ENCODE assay signal across 8 cellular contexts in the genomic region with DNA sequence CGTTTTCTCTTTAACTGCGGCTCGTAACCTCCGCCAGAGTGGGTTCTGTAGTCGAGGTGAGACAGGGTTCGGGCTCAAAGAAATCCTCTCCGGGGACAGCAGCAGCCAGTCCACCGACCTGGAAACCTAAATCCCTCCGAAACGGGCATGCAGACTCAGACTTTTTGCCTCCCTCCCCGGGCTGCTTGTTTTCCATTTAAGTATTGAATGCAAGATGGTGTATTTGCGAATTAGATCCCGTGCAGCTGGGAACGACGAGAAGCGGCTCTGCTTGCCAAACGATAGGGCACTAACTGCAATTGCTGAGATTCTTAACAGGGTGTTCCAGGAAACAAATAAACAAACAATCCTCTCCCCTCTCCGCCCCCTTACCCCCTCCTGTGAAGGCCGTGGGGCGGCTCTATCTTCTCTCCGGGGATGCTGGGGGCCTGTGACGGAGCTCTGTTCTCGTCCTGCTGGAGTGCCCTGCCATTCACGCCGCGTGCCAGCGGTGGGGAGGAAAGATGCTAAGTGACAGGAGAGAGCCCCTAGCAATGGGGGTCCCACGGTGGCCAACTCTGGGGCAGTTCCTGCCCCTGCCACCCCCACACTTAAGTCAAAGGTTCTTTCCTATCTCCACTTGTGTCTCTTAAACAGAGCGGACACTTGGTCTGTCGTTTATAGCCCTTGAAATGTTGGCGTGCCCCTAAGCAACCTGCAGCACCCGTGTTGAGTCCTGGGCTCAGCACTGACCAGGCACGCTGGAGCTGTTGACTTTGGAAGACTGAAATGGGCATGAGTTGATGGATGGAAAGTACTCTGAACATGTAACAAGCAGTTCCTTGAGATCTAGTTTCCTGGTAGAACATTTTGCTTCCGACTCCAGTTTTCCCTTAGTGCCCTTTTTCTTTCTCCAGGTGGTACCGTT. TPM values are rescaled to one million over a fixed set of nuclear protein-coding genes. Genes with fewer than 3 reads are reported as not detected.
A peak's percentile ranks its signal among the peaks of the same experiment; 100 is the strongest.
DNase-seq lines count a peak whose midpoint lies in the region; ATAC-seq and TF ChIP-seq lines count a peak whose summit lies in the region.

No MANE protein-coding gene starts in this region.

- peak; percentile 35 for DNase-seq in activated naive CD4-positive, alpha-beta T cell treated with anti-CD3 and anti-CD28 coated beads, Interleukin-2, amount 10 ng/mL, durations not matched to agents 7 days and 5 days
- DNase-seq in activated naive CD4-positive, alpha-beta T cell (lab: John Stamatoyannopoulos, UW) = no peak
- DNase-seq in T1000 (lab: John Stamatoyannopoulos, UW) = peak; percentile 13
- DNase-seq in esophagus squamous epithelium (lab: John Stamatoyannopoulos, UW) = no peak

- H3K4me3 Mint-ChIP-seq in activated naive CD4-positive, alpha-beta T cell treated with anti-CD3 and anti-CD28 coated beads, Interleukin-2, amount 10 ng/mL, durations not matched to agents 7 days and 5 days = peak overlapping the region; percentile 80

- CTCF ChIA-PET in activated naive CD4-positive, alpha-beta T cell treated with anti-CD3 and anti-CD28 coated beads, Interleukin-2, amount 10 ng/mL, durations not matched to agents 7 days and 5 days (lab: Charles Lee) = interaction anchor here (0.7 to 1.2 kb wide), 2 partner anchors 149 to 674 kb away, joined by 3 read pairs; no protein-coding TSS in a partner anchor

- no peaks in the 10 kb centered on the region for H3K9me3 Mint-ChIP-seq in activated naive CD4-positive, alpha-beta T cell treated with anti-CD3 and anti-CD28 coated beads, Interleukin-2, amount 10 ng/mL, durations not matched to agents 7 days and 5 days

- no peaks in the 10 kb centered on the region for H3K9me3 ChIP-seq in esophagus squamous epithelium
- no peaks in the 10 kb centered on the region for H3K9me3 ChIP-seq in neuron (ENCODE audit: low read length)

- ATAC-seq in GM18873 (IDR thresholded peaks at IDR 0.05; ENCODE audit: low FRiP score, unreplicated experiment) (no peak), HG03025 (IDR thresholded peaks at IDR 0.05; ENCODE audit: low FRiP score, unreplicated experiment) (no peak), HG03175 (IDR thresholded peaks at IDR 0.05; ENCODE audit: unreplicated experiment) (no peak)

- TF ChIP-seq POLR2A in esophagus squamous epithelium (IDR thresholded peaks at IDR 0.05) = no peak

- H3K4me1 Mint-ChIP-seq in activated naive CD4-positive, alpha-beta T cell treated with anti-CD3 and anti-CD28 coated beads, Interleukin-2, amount 10 ng/mL, durations not matched to agents 7 days and 5 days = peaks cover 39% of the 10 kb centered on the region

- peak overlapping the region; percentile 66 to 90 (median 76) for H3K27ac ChIP-seq in esophagus squamous epithelium

- H2AFZ ChIP-seq in neuron (ENCODE audit: low read depth, low read length) = peak overlapping the region; percentile 96

- peak overlapping the region; percentile 27 to 86 (median 60) for H3K4me3 ChIP-seq in esophagus squamous epithelium
- H3K4me3 ChIP-seq in neuron (ENCODE audit: low read length) = peak overlapping the region; percentile 57

- intact Hi-C loops in esophagus squamous epithelium (cut with DNase I) = no loop called here

- H3K27me3 ChIP-seq in esophagus squamous epithelium (peaks cover 0 to 70% (median 0%) of the 10 kb centered on the region in 4 donors), neuron (ENCODE audit: insufficient read depth, low read length) (peaks cover 48% of the 10 kb centered on the region)

- H3K36me3 ChIP-seq in esophagus squamous epithelium (no peaks in the 10 kb centered on the region), neuron (ENCODE audit: insufficient read depth, low read length) (no peaks in the 10 kb centered on the region)

- H3K4me1 ChIP-seq in esophagus squamous epithelium (peaks cover 0 to 45% (median 19%) of the 10 kb centered on the region in 3 donors), neuron (ENCODE audit: insufficient read depth, low read length) (peaks cover 32% of the 10 kb centered on the region)

- no peak for TF ChIP-seq CTCF in esophagus squamous epithelium (IDR thresholded peaks at IDR 0.05)

- H3K36me3 Mint-ChIP-seq in activated naive CD4-positive, alpha-beta T cell treated with anti-CD3 and anti-CD28 coated beads, Interleukin-2, amount 10 ng/mL, durations not matched to agents 7 days and 5 days = no peaks in the 10 kb centered on the region

- H3K27me3 Mint-ChIP-seq in activated naive CD4-positive, alpha-beta T cell treated with anti-CD3 and anti-CD28 coated beads, Interleukin-2, amount 10 ng/mL, durations not matched to agents 7 days and 5 days = peaks cover 94% of the 10 kb centered on the region

- no peak overlapping the region for H3K27ac Mint-ChIP-seq in activated naive CD4-positive, alpha-beta T cell treated with anti-CD3 and anti-CD28 coated beads, Interleukin-2, amount 10 ng/mL, durations not matched to agents 7 days and 5 days

- 16 to 24% methylated on average over 11 to 24 of the region's 35 CpGs for WGBS in esophagus squamous epithelium, 2 donors

RNA-seq across cellular contexts. Expression of a gene that starts 1.3 kb away (rescaled TPM):
- total RNA-seq in esophagus squamous epithelium = 1 to 10 TPM; 1.7 to 6.7 (median 5.0) TPM

Comparison
In these comparisons a context has a peak if more than half of its experiments do, and no peak if none do; other contexts are left out.
1. DNase-seq: peak in activated naive CD4-positive, alpha-beta T cell treated with anti-CD3 and anti-CD28 coated beads, Interleukin-2, amount 10 ng/mL, durations not matched to agents 7 days and 5 days (single experiment) and T1000 (single experiment); none in activated naive CD4-positive, alpha-beta T cell (0 of 4) and esophagus squamous epithelium (single experiment).